Comparison of ENCODE assay signal across 17 cellular contexts in the genomic region with DNA sequence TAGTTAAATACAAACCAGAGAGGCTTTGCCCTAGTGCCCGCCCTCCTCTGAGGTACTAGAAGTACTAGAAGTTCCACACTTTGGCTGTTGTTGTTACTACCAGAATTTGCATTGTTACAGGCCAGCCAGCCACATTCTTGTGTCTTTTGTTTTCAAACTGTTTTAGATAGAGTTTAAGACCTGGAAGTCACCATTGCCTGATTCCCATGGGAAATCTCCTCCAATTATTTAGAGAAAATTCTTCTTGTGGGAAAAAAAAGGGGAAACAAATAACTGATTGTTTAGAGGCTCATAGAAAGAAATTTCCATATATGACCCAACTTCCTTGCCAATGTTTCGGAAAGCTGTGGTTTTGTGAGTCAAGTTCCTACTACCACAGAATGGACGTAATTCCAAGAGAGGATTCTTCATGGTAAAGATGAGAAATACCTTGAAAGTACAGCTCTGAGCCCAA.
DNase-seq lines count a peak whose midpoint lies in the region; ATAC-seq and TF ChIP-seq lines count a peak whose summit lies in the region.
"Had no signal": no experiment of that assay in that cellular context is flagged by ENCODE, and none has a peak within 500 bp of the region (broad histone marks: within the 10 kb centered on the region; RNA-seq: fewer than 3 reads in every experiment).

No MANE protein-coding gene starts in this region.

- no peak overlapping the region for H3K9ac ChIP-seq in HUES48 (ENCODE audit: low read depth, low read length)

- H3K9me3 ChIP-seq in HUES48 (ENCODE audit: control insufficient read depth, insufficient read depth, low read length) (no peaks in the 10 kb centered on the region), gastroesophageal sphincter (no peaks in the 10 kb centered on the region)
- H3K9me3 ChIP-seq: ovary, SJCRH30, upper lobe of left lung had no signal

- no peak overlapping the region for H3K4me3 Mint-ChIP-seq in glutamatergic neuron (ENCODE audit: unreplicated experiment)
- H3K4me3 Mint-ChIP-seq: activated B cell treated with CpG ODN at 0.5 μM for 24 hours had no signal

- WGBS in gastroesophageal sphincter (ENCODE audit: low coverage in 1 of 2), 2 donors: 71 to 98% methylated on average over 2 to 3 of the region's 3 CpGs

- peaks cover 10% of the 10 kb centered on the region for H3K4me1 Mint-ChIP-seq in glutamatergic neuron (ENCODE audit: low read depth, unreplicated experiment)
- H3K4me1 Mint-ChIP-seq: activated B cell treated with CpG ODN at 0.5 μM for 24 hours had no signal

- H3K27me3 Mint-ChIP-seq in glutamatergic neuron (ENCODE audit: unreplicated experiment): no peaks in the 10 kb centered on the region
- H3K27me3 Mint-ChIP-seq: activated B cell treated with CpG ODN at 0.5 μM for 24 hours had no signal

- no peak for TF ChIP-seq POLR2A in gastroesophageal sphincter (IDR thresholded peaks at IDR 0.05)

- DNase-seq in AG10803 (ENCODE audit: low read depth) (peak; percentile 83), astrocyte of the cerebellum (ENCODE audit: low read depth) (peak; percentile 98), iris pigment epithelial cell (ENCODE audit: low read depth) (peak; percentile 77), glutamatergic neuron (no peak)
- no peak for DNase-seq in stimulated activated CD4-positive, alpha-beta T cell treated with anti-CD3 and anti-CD28 coated beads, Interleukin-1b, Interleukin-23, amount 100 ng/mL, for 48 hours
- DNase-seq: activated B cell treated with CpG ODN at 0.5 μM for 24 hours; DMS 273 treated with DMSO at 0.1 percent for 48 hours; effector CD4-positive, alpha-beta T cell; NCI-H187 treated with DMSO at 0.1 percent for 48 hours; NCI-H748 treated with DMSO at 0.1 percent for 48 hours; ovary; SJCRH30 had no signal

- peaks cover 16% of the 10 kb centered on the region for H3K4me1 ChIP-seq in HUES48 (ENCODE audit: control insufficient read depth, insufficient read depth, low read length)
- no peaks in the 10 kb centered on the region for H3K4me1 ChIP-seq in gastroesophageal sphincter
- H3K4me1 ChIP-seq: SJCRH30 had no signal

- TF ChIP-seq EP300 in gastroesophageal sphincter (IDR thresholded peaks at IDR 0.05): no peak

- H3K4me3 ChIP-seq in AG10803 (ENCODE audit: low read length) (no peak overlapping the region), HUES48 (ENCODE audit: low read depth, low read length) (no peak overlapping the region), astrocyte of the cerebellum (ENCODE audit: low read depth, low read length) (no peak overlapping the region), gastroesophageal sphincter (no peak overlapping the region)
- H3K4me3 ChIP-seq: hepatocyte, ovary, SJCRH30, upper lobe of left lung had no signal

- H3K9me3 Mint-ChIP-seq in glutamatergic neuron (ENCODE audit: unreplicated experiment): peaks cover 1% of the 10 kb centered on the region
- H3K9me3 Mint-ChIP-seq: activated B cell treated with CpG ODN at 0.5 μM for 24 hours had no signal

- H3K27me3 ChIP-seq in HUES48 (ENCODE audit: control insufficient read depth, insufficient read depth, low read length) (no peaks in the 10 kb centered on the region), gastroesophageal sphincter (no peaks in the 10 kb centered on the region)
- H3K27me3 ChIP-seq: hepatocyte, ovary, SJCRH30, upper lobe of left lung had no signal

- peak overlapping the region; percentile 59 for H3K27ac ChIP-seq in HUES48 (ENCODE audit: low read depth, low read length)
- H3K27ac ChIP-seq in gastroesophageal sphincter: no peak overlapping the region
- H3K27ac ChIP-seq: hepatocyte, ovary, SJCRH30, upper lobe of left lung had no signal

- no peaks in the 10 kb centered on the region for H3K36me3 ChIP-seq in HUES48 (ENCODE audit: control insufficient read depth, insufficient read depth, low read length)
- no peaks in the 10 kb centered on the region for H3K36me3 ChIP-seq in gastroesophageal sphincter
- H3K36me3 ChIP-seq: ovary, SJCRH30, upper lobe of left lung had no signal

- TF ChIP-seq CTCF in AG10803 (conservative IDR thresholded peaks at IDR 0.05; ENCODE audit: low read length): no peak
- TF ChIP-seq CTCF in astrocyte of the cerebellum (IDR thresholded peaks at IDR 0.05; ENCODE audit: low read depth, low read length, missing control alignments): no peak
- no peak for TF ChIP-seq CTCF in glutamatergic neuron (IDR thresholded peaks at IDR 0.05; ENCODE audit: partially characterized antibody, unreplicated experiment)
- TF ChIP-seq CTCF in gastroesophageal sphincter (IDR thresholded peaks at IDR 0.05): no peak

- in situ Hi-C loops in astrocyte of the cerebellum (cut with HindIII; ENCODE audit: low sequenced_read_pairs): no loop called here

- peaks cover 7% of the 10 kb centered on the region for H3K36me3 Mint-ChIP-seq in glutamatergic neuron (ENCODE audit: unreplicated experiment)

- ATAC-seq in HG02852 (IDR thresholded peaks at IDR 0.05; ENCODE audit: unreplicated experiment): no peak
- ATAC-seq in gastroesophageal sphincter: no peak

- H3K27ac Mint-ChIP-seq in glutamatergic neuron (ENCODE audit: unreplicated experiment): no peak overlapping the region
- H3K27ac Mint-ChIP-seq: activated B cell treated with CpG ODN at 0.5 μM for 24 hours had no signal

Comparison
In these comparisons a context has a peak if more than half of its experiments do, and no peak if none do; other contexts are left out.
1. DNase-seq: peak in AG10803 (single experiment), astrocyte of the cerebellum (single experiment) and iris pigment epithelial cell (single experiment); none in glutamatergic neuron (single experiment) and stimulated activated CD4-positive, alpha-beta T cell treated with anti-CD3 and anti-CD28 coated beads, Interleukin-1b, Interleukin-23, amount 100 ng/mL, for 48 hours (single experiment).